In the genomic region with DNA sequence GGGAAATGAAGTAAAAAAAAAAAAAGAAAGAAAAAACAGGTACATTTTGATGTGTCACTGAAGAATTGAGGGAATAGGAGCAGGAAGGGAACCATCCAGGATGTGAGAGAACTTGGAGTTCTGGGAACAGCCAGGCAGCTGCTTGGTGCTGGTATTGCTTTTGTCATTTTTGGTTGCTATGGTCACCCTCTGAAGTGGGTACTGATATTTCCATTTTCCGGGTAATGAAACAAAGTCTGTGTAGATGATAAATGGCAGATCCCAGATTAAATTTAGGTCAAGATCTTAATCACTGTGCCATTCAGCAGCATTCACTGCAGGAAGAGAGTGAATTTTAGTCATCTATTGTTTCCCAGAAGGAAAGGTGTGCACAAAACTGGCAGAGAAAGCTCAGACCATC, we compare ENCODE assay signal across 21 cellular contexts.
A peak's percentile ranks its signal among the peaks of the same experiment; 100 is the strongest.
DNase-seq lines count a peak whose midpoint lies in the region; ATAC-seq and TF ChIP-seq lines count a peak whose summit lies in the region.
"Had no signal": no experiment of that assay in that cellular context is flagged by ENCODE, and none has a peak within 500 bp of the region (broad histone marks: within the 10 kb centered on the region; RNA-seq: fewer than 3 reads in every experiment).

No MANE protein-coding gene starts in this region.

- H3K79me2 ChIP-seq in SK-N-SH (ENCODE audit: insufficient read depth) = no peaks in the 10 kb centered on the region

- no peaks in the 10 kb centered on the region for H4K20me1 ChIP-seq in SK-N-SH (ENCODE audit: insufficient read depth)

- DNase-seq in SK-N-SH (no peak), NCI-H187 treated with DMSO at 0.1 percent for 48 hours (lab: John Stamatoyannopoulos, UW) (peak; percentile 31), body of pancreas (no peak), pulmonary artery endothelial cell (ENCODE audit: low read depth, low spot score) (peak; percentile 11), WERI-Rb-1 (no peak), RKO (ENCODE audit: low spot score) (no peak), chondrocyte (ENCODE audit: low spot score) (no peak)
- DNase-seq: activated CD8-positive, alpha-beta memory T cell treated with anti-CD3 and anti-CD28 coated beads for 24 hours; activated T-cell treated with anti-CD3 and anti-CD28 coated beads, Interleukin-2, amount 50 U/mL, for 72 hours; CD4-positive, alpha-beta memory T cell; EL; endodermal cell; foreskin keratinocyte; kidney; natural killer cell; pancreas; SJCRH30; stimulated activated naive B cell treated with anti-CD40 and anti-IgM and Interleukin-4, amounts not matched to agents 10 μg/mL and 1 μg/mL and 100 μg/mL, for 72 hours; T-helper 2 cell had no signal

- no peaks in the 10 kb centered on the region for H3K4me1 Mint-ChIP-seq in chondrocyte (ENCODE audit: low read depth)
- H3K4me1 Mint-ChIP-seq: CD4-positive, alpha-beta memory T cell; natural killer cell; stimulated activated naive B cell treated with anti-CD40 and anti-IgM and Interleukin-4, amounts not matched to agents 10 μg/mL and 1 μg/mL and 100 μg/mL, for 72 hours had no signal

- peaks cover 34% of the 10 kb centered on the region for H3K9me3 Mint-ChIP-seq in chondrocyte (ENCODE audit: low read depth)
- H3K9me3 Mint-ChIP-seq: natural killer cell had no signal

- no peak overlapping the region for H3K4me3 Mint-ChIP-seq in chondrocyte (ENCODE audit: unreplicated experiment)
- H3K4me3 Mint-ChIP-seq: activated T-cell treated with anti-CD3 and anti-CD28 coated beads, Interleukin-2, amount 50 U/mL, for 72 hours; CD4-positive, alpha-beta memory T cell; endodermal cell; natural killer cell; stimulated activated naive B cell treated with anti-CD40 and anti-IgM and Interleukin-4, amounts not matched to agents 10 μg/mL and 1 μg/mL and 100 μg/mL, for 72 hours had no signal

- ATAC-seq in SK-N-SH treated with all-trans-retinoic acid at 6 μM for 48 hours = peak; percentile 31; the same call in 1 of the 3 replicates
- ATAC-seq in body of pancreas = peak; percentile 30
- ATAC-seq: activated naive CD4-positive, alpha-beta T cell treated with anti-CD3 and anti-CD28 coated beads, Interleukin-2, amount 50 U/mL, for 72 hours; activated T-cell treated with anti-CD3 and anti-CD28 coated beads, Interleukin-2, amount 50 U/mL, for 72 hours; foreskin keratinocyte; natural killer cell; stimulated activated naive B cell treated with anti-CD40 and anti-IgM and Interleukin-4, amounts not matched to agents 10 μg/mL and 1 μg/mL and 100 μg/mL, for 72 hours had no signal

- no peaks in the 10 kb centered on the region for H3F3A ChIP-seq in SK-N-SH (replicated peaks; ENCODE audit: insufficient read depth)

- 0% methylated on average over 1 of the region's 1 CpG for WGBS in SK-N-SH (ENCODE audit: low lambda C conversion rate)
- WGBS in body of pancreas, 2 donors = 28 to 31% methylated on average over 1 of the region's 1 CpG

- H3K4me2 ChIP-seq in SK-N-SH = no peak overlapping the region

- no peaks in the 10 kb centered on the region for H3K36me3 Mint-ChIP-seq in chondrocyte (ENCODE audit: low read depth)
- H3K36me3 Mint-ChIP-seq: activated naive CD4-positive, alpha-beta T cell treated with anti-CD3 and anti-CD28 coated beads, Interleukin-2, amount 50 U/mL, for 72 hours; CD4-positive, alpha-beta memory T cell; natural killer cell; stimulated activated naive B cell treated with anti-CD40 and anti-IgM and Interleukin-4, amounts not matched to agents 10 μg/mL and 1 μg/mL and 100 μg/mL, for 72 hours had no signal

- no peak for TF ChIP-seq POLR2A in body of pancreas (IDR thresholded peaks at IDR 0.05)

- intact Hi-C loops in body of pancreas (cut with DNase I) = no loop called here

- H3K27me3 Mint-ChIP-seq in chondrocyte (ENCODE audit: low read depth) = no peaks in the 10 kb centered on the region

- POLR2A ChIA-PET in SK-N-SH (lab: Yijun Ruan, JAX) = no interaction called here

- H3K4me3 ChIP-seq in SK-N-SH (ENCODE audit: low read depth in 2 of 2, low read length in 1 of 2) = no peak overlapping the region
- no peak overlapping the region for H3K4me3 ChIP-seq in body of pancreas
- H3K4me3 ChIP-seq in WERI-Rb-1 (ENCODE audit: low read depth, low read length) = no peak overlapping the region
- H3K4me3 ChIP-seq: pancreas, SJCRH30 had no signal

- H3K27ac Mint-ChIP-seq in chondrocyte (ENCODE audit: unreplicated experiment) = no peak overlapping the region
- H3K27ac Mint-ChIP-seq: activated naive CD4-positive, alpha-beta T cell treated with anti-CD3 and anti-CD28 coated beads, Interleukin-2, amount 50 U/mL, for 72 hours; activated T-cell treated with anti-CD3 and anti-CD28 coated beads, Interleukin-2, amount 50 U/mL, for 72 hours; CD4-positive, alpha-beta memory T cell; endodermal cell; natural killer cell; stimulated activated naive B cell treated with anti-CD40 and anti-IgM and Interleukin-4, amounts not matched to agents 10 μg/mL and 1 μg/mL and 100 μg/mL, for 72 hours had no signal

- H3K36me3 ChIP-seq in SK-N-SH (replicated peaks in 1 of 2; ENCODE audit: control insufficient read depth in 1 of 2, insufficient read depth in 2 of 2, low read length in 1 of 2) (no peaks in the 10 kb centered on the region), body of pancreas (replicated peaks in 1 of 2; ENCODE audit: insufficient read depth in 1 of 2, low read depth in 2 of 2) (no peaks in the 10 kb centered on the region), WERI-Rb-1 (no peaks in the 10 kb centered on the region)
- H3K36me3 ChIP-seq: pancreas, SJCRH30 had no signal

- H3K9me2 ChIP-seq in SK-N-SH = no peaks in the 10 kb centered on the region

- H3K27ac ChIP-seq in SK-N-SH (ENCODE audit: low read depth in 2 of 2, low read length in 1 of 2) = no peak overlapping the region
- H3K27ac ChIP-seq in body of pancreas = no peak overlapping the region
- H3K27ac ChIP-seq in WERI-Rb-1 = no peak overlapping the region
- H3K27ac ChIP-seq: foreskin keratinocyte, pancreas, SJCRH30 had no signal

- no peak overlapping the region for H3K9ac ChIP-seq in SK-N-SH

- H3K4me1 ChIP-seq in SK-N-SH (ENCODE audit: control insufficient read depth in 1 of 2, insufficient read depth in 2 of 2, low read depth in 1 of 2, low read length in 1 of 2) (peaks cover 0 to 2% of the 10 kb centered on the region in 2 experiments; a peak in 1 of 4 replicates), body of pancreas (no peaks in the 10 kb centered on the region)
- H3K4me1 ChIP-seq: foreskin keratinocyte, pancreas, SJCRH30 had no signal

- no peak for TF ChIP-seq EP300 in SK-N-SH (IDR thresholded peaks at IDR 0.05; ENCODE audit: borderline replicate concordance in 1 of 2, low read depth in 1 of 2, low read length in 1 of 2)

- H3K9me3 ChIP-seq in SK-N-SH (no peaks in the 10 kb centered on the region), body of pancreas (no peaks in the 10 kb centered on the region), WERI-Rb-1 (ENCODE audit: severe bottlenecking) (peaks cover 4% of the 10 kb centered on the region)
- H3K9me3 ChIP-seq: pancreas, SJCRH30 had no signal

- no peaks in the 10 kb centered on the region for H3K27me3 ChIP-seq in SK-N-SH (ENCODE audit: insufficient read depth)
- H3K27me3 ChIP-seq in body of pancreas = no peaks in the 10 kb centered on the region
- no peaks in the 10 kb centered on the region for H3K27me3 ChIP-seq in WERI-Rb-1 (ENCODE audit: insufficient read depth, low read depth, severe bottlenecking)
- H3K27me3 ChIP-seq: foreskin keratinocyte, pancreas had no signal

- H2AFZ ChIP-seq in SK-N-SH (ENCODE audit: low read depth) = no peak overlapping the region

- TF ChIP-seq CTCF in SK-N-SH (IDR thresholded peaks at IDR 0.05) = no peak
- no peak for TF ChIP-seq CTCF in body of pancreas (IDR thresholded peaks at IDR 0.05)
- no peak for TF ChIP-seq CTCF in WERI-Rb-1 (IDR thresholded peaks at IDR 0.05; ENCODE audit: low read depth, low read length)
- TF ChIP-seq CTCF in chondrocyte (IDR thresholded peaks at IDR 0.05) = no peak

- CTCF ChIA-PET in SK-N-SH (lab: Yijun Ruan, JAX) = interaction anchor here (1.0 kb wide), 1 partner anchor 42 kb away, joined by 4 read pairs; no protein-coding TSS in a partner anchor

- TF ChIP-seq RAD21 in SK-N-SH (IDR thresholded peaks at IDR 0.05; ENCODE audit: low read length) = no peak

TF ChIP-seq in SK-N-SH treated with all-trans-retinoic acid at 6 μM for 48 hours, 23 proteins besides CTCF, POLR2A, EP300 and RAD21 (continues in another document):
- no peak for TF ChIP-seq ZC3H10 (CRISPR knock-in tag; IDR thresholded peaks at IDR 0.05)
- no peak for TF ChIP-seq BACH2 (CRISPR knock-in tag; IDR thresholded peaks at IDR 0.05; ENCODE audit: borderline replicate concordance)
- TF ChIP-seq, protein P1, sequence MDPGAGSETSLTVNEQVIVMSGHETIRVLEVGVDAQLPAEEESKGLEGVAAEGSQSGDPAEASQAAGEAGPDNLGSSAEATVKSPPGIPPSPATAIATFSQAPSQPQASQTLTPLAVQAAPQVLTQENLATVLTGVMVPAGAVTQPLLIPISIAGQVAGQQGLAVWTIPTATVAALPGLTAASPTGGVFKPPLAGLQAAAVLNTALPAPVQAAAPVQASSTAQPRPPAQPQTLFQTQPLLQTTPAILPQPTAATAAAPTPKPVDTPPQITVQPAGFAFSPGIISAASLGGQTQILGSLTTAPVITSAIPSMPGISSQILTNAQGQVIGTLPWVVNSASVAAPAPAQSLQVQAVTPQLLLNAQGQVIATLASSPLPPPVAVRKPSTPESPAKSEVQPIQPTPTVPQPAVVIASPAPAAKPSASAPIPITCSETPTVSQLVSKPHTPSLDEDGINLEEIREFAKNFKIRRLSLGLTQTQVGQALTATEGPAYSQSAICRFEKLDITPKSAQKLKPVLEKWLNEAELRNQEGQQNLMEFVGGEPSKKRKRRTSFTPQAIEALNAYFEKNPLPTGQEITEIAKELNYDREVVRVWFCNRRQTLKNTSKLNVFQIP (CRISPR knock-in tag; IDR thresholded peaks at IDR 0.05; ENCODE audit: borderline replicate concordance, low read depth) = no peak
- TF ChIP-seq ZFP3 (CRISPR knock-in tag; IDR thresholded peaks at IDR 0.05) = no peak

TF ChIP-seq in SK-N-SH, 30 proteins besides CTCF, POLR2A, EP300 and RAD21:
- no peak for TF ChIP-seq MXI1 (IDR thresholded peaks at IDR 0.05; ENCODE audit: low read depth, low read length)
- no peak for TF ChIP-seq MEF2A (IDR thresholded peaks at IDR 0.05; ENCODE audit: borderline replicate concordance, low read depth)
- no peak for TF ChIP-seq EZH2phosphoT487 (IDR thresholded peaks at IDR 0.05; ENCODE audit: borderline replicate concordance, low read depth)
- TF ChIP-seq GABPA (IDR thresholded peaks at IDR 0.05; ENCODE audit: low read depth) = no peak
- no peak for TF ChIP-seq ELF1 (IDR thresholded peaks at IDR 0.05)
- no peak for TF ChIP-seq SIN3A (IDR thresholded peaks at IDR 0.05; ENCODE audit: borderline replicate concordance, low read depth, low read length)

Comparison
In these comparisons a context has a peak if more than half of its experiments do, and no peak if none do; other contexts are left out.
1. DNase-seq: peak in NCI-H187 treated with DMSO at 0.1 percent for 48 hours (single experiment) and pulmonary artery endothelial cell (single experiment); none in SK-N-SH (single experiment), body of pancreas (0 of 4), WERI-Rb-1 (single experiment), RKO (single experiment) and chondrocyte (single experiment).